ENCODE assay signal across 27 cellular contexts in the genomic region with DNA sequence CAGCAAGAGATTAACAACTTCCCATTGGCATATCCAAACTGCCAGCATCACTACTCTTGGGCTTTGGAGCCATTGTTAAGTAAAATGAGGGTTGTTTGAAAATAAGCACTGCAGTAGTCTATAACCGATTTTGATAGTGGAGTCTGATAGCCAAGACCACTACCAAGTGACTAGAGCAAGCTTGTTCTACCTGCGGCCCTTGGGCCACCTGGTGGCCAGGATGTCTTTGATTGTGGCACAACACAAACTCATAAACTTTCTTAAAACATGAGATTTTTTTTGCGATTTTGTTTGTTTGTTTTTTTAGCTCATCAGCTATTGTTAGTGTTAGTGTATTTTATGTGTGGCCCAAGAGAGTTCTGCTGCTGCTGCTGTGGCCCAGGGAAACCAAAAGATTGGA. TPM values are rescaled to one million over a fixed set of nuclear protein-coding genes. Genes with fewer than 3 reads are reported as not detected.
DNase-seq lines count a peak whose midpoint lies in the region; ATAC-seq and TF ChIP-seq lines count a peak whose summit lies in the region.
"Had no signal": no experiment of that assay in that cellular context is flagged by ENCODE, and none has a peak within 500 bp of the region (broad histone marks: within the 10 kb centered on the region; RNA-seq: fewer than 3 reads in every experiment).

No MANE protein-coding gene starts in this region.

- H2BK5ac ChIP-seq in H9 (ENCODE audit: insufficient read length, low read length) = no peak overlapping the region

- H3K9me3 ChIP-seq in H9 (ENCODE audit: control insufficient read depth, low read depth, low read length) (no peaks in the 10 kb centered on the region), RWPE2 (ENCODE audit: severe bottlenecking) (no peaks in the 10 kb centered on the region)
- H3K9me3 ChIP-seq: ascending aorta, mucosa of descending colon, sigmoid colon, SJCRH30 had no signal

- no peaks in the 10 kb centered on the region for H3K27me3 Mint-ChIP-seq in H9 (ENCODE audit: low read depth)
- no peaks in the 10 kb centered on the region for H3K27me3 Mint-ChIP-seq in nephron progenitor cell (ENCODE audit: low read depth, poor library complexity)
- no peaks in the 10 kb centered on the region for H3K27me3 Mint-ChIP-seq in activated T-helper 2 cell treated with anti-CD3 and anti-CD28 coated beads, Interferon-gamma antibody, Interleukin-2, Interleukin-4, amounts not matched to agents 10 μg/mL and 5 μg/mL and 100 μg/mL, durations not matched to agents 14 hours and 24 hours and 36 hours (ENCODE audit: low read depth)
- H3K27me3 Mint-ChIP-seq: activated CD4-positive, alpha-beta T cell treated with anti-CD3 and anti-CD28 coated beads for 36 hours; stimulated activated naive CD8-positive, alpha-beta T cell treated with anti-CD3 and anti-CD28 coated beads, Interleukin-15, amount 100 ng/mL, for 72 hours had no signal

- no peak for ATAC-seq in RWPE2 (ENCODE audit: low read depth)
- ATAC-seq: activated CD4-positive, alpha-beta T cell treated with anti-CD3 and anti-CD28 coated beads for 36 hours; left cardiac atrium; mucosa of descending colon; stimulated activated naive CD8-positive, alpha-beta T cell treated with anti-CD3 and anti-CD28 coated beads, Interleukin-15, amount 100 ng/mL, for 72 hours had no signal

- no peak overlapping the region for H3K23ac ChIP-seq in H9 (ENCODE audit: insufficient read length, low read depth, low read length)

- no peak overlapping the region for H2AFZ ChIP-seq in H9 (ENCODE audit: low read length)

- no peak overlapping the region for H4K91ac ChIP-seq in H9 (ENCODE audit: insufficient read length, low read depth, low read length)

- no peak overlapping the region for H3K9ac ChIP-seq in H9 (ENCODE audit: extremely low read depth, insufficient read length, low read length)

- H3K4ac ChIP-seq in H9 (ENCODE audit: low read depth, low read length) = no peak overlapping the region

- H3K56ac ChIP-seq in H9 (ENCODE audit: insufficient read length, low read depth, low read length) = no peak overlapping the region

- no peak overlapping the region for H3K4me2 ChIP-seq in H9 (ENCODE audit: insufficient read depth, insufficient read length, low read length)

- H3K36me3 Mint-ChIP-seq in H9 (ENCODE audit: insufficient read depth in 1 of 3, low read depth in 3 of 3) (peaks cover 2 to 25% (median 17%) of the 10 kb centered on the region in 3 experiments; a peak in 6 of 7 replicates), nephron progenitor cell (ENCODE audit: low read depth) (peaks cover 66% of the 10 kb centered on the region)
- peaks cover 7% of the 10 kb centered on the region for H3K36me3 Mint-ChIP-seq in activated T-helper 2 cell treated with anti-CD3 and anti-CD28 coated beads, Interferon-gamma antibody, Interleukin-2, Interleukin-4, amounts not matched to agents 10 μg/mL and 5 μg/mL and 100 μg/mL, durations not matched to agents 14 hours and 24 hours and 36 hours (ENCODE audit: low read depth)

- H3K4me1 ChIP-seq in H9 (ENCODE audit: insufficient read depth, low read length) = peaks cover 7% of the 10 kb centered on the region; the same call in 1 of the 2 replicates
- H3K4me1 ChIP-seq in RWPE2 (ENCODE audit: insufficient read depth, poor library complexity, severe bottlenecking) = peaks cover 25% of the 10 kb centered on the region

- H3K36me3 ChIP-seq in RWPE2 (ENCODE audit: low read depth) = peaks cover 19% of the 10 kb centered on the region
- H3K36me3 ChIP-seq: ascending aorta, sigmoid colon had no signal

- H3K4me3 Mint-ChIP-seq in H9 (no peak overlapping the region), nephron progenitor cell (no peak overlapping the region)
- H3K4me3 Mint-ChIP-seq in activated T-helper 2 cell treated with anti-CD3 and anti-CD28 coated beads, Interferon-gamma antibody, Interleukin-2, Interleukin-4, amounts not matched to agents 10 μg/mL and 5 μg/mL and 100 μg/mL, durations not matched to agents 14 hours and 24 hours and 36 hours (ENCODE audit: low read depth) = no peak overlapping the region
- H3K4me3 Mint-ChIP-seq: activated CD4-positive, alpha-beta T cell treated with anti-CD3 and anti-CD28 coated beads for 36 hours; stimulated activated naive CD8-positive, alpha-beta T cell treated with anti-CD3 and anti-CD28 coated beads, Interleukin-15, amount 100 ng/mL, for 72 hours had no signal

- H4K5ac ChIP-seq in H9 (ENCODE audit: insufficient read length, low read depth, low read length) = no peak overlapping the region

- H3K79me1 ChIP-seq in H9 (ENCODE audit: insufficient read depth, low read depth, low read length, poor library complexity, severe bottlenecking) = no peaks in the 10 kb centered on the region

- no peak overlapping the region for H2BK120ac ChIP-seq in H9 (ENCODE audit: low read depth, low read length, poor library complexity, severe bottlenecking)

- H3K14ac ChIP-seq in H9 (ENCODE audit: insufficient read depth, low read length) = no peak overlapping the region

- peaks cover 14% of the 10 kb centered on the region; the same call in 1 of the 2 replicates for H3K79me2 ChIP-seq in H9 (ENCODE audit: insufficient read depth, low read length)

- H3K27me3 ChIP-seq in H9 (ENCODE audit: insufficient read depth, low read length) = no peaks in the 10 kb centered on the region
- H3K27me3 ChIP-seq in RWPE2 (ENCODE audit: insufficient read depth, poor library complexity, severe bottlenecking) = no peaks in the 10 kb centered on the region
- H3K27me3 ChIP-seq: ascending aorta, sigmoid colon, SJCRH30 had no signal

- H2BK20ac ChIP-seq in H9 (ENCODE audit: low read depth, low read length, poor library complexity, severe bottlenecking) = no peak overlapping the region

- H3K27ac Mint-ChIP-seq in H9 (peak overlapping the region in 1 of 3 experiments; percentile 30; a peak in 1 of 7 replicates), nephron progenitor cell (peak overlapping the region; percentile 74)
- no peak overlapping the region for H3K27ac Mint-ChIP-seq in activated T-helper 2 cell treated with anti-CD3 and anti-CD28 coated beads, Interferon-gamma antibody, Interleukin-2, Interleukin-4, amounts not matched to agents 10 μg/mL and 5 μg/mL and 100 μg/mL, durations not matched to agents 14 hours and 24 hours and 36 hours
- H3K27ac Mint-ChIP-seq: activated CD4-positive, alpha-beta T cell treated with anti-CD3 and anti-CD28 coated beads for 36 hours had no signal

- H3K4me3 ChIP-seq in RWPE2 (ENCODE audit: severe bottlenecking) = no peak overlapping the region
- H3K4me3 ChIP-seq: ascending aorta, mucosa of descending colon, sigmoid colon, SJCRH30 had no signal

- no peaks in the 10 kb centered on the region for H4K20me1 ChIP-seq in H9 (ENCODE audit: control insufficient read depth, insufficient read depth, insufficient read length)

- no peak overlapping the region for H2BK15ac ChIP-seq in H9 (ENCODE audit: low read depth, low read length)

- no peaks in the 10 kb centered on the region for H3K23me2 ChIP-seq in H9 (ENCODE audit: insufficient read length, low read depth, low read length, poor library complexity, severe bottlenecking)

- H3K9me3 Mint-ChIP-seq in H9 (no peaks in the 10 kb centered on the region), nephron progenitor cell (no peaks in the 10 kb centered on the region)
- H3K9me3 Mint-ChIP-seq in activated T-helper 2 cell treated with anti-CD3 and anti-CD28 coated beads, Interferon-gamma antibody, Interleukin-2, Interleukin-4, amounts not matched to agents 10 μg/mL and 5 μg/mL and 100 μg/mL, durations not matched to agents 14 hours and 24 hours and 36 hours = no peaks in the 10 kb centered on the region
- H3K9me3 Mint-ChIP-seq: stimulated activated naive CD8-positive, alpha-beta T cell treated with anti-CD3 and anti-CD28 coated beads, Interleukin-15, amount 100 ng/mL, for 72 hours had no signal

- intact Hi-C loops in activated T-helper 2 cell treated with anti-CD3 and anti-CD28 coated beads, Interferon-gamma antibody, Interleukin-2, Interleukin-4, amounts not matched to agents 10 μg/mL and 5 μg/mL and 100 μg/mL, durations not matched to agents 14 hours and 24 hours and 36 hours (cut with micrococcal nuclease) = no loop called here

- DNase-seq in NCI-H748 (lab: John Stamatoyannopoulos, UW; ENCODE audit: unreplicated experiment) (peak; percentile 27), NCI-H748 treated with DMSO at 0.1 percent for 48 hours (lab: John Stamatoyannopoulos, UW) (no peak), H9 (no peak), RWPE2 (ENCODE audit: low spot score) (no peak), nephron progenitor cell (no peak), DMS 273 (lab: John Stamatoyannopoulos, UW; ENCODE audit: unreplicated experiment) (no peak)
- no peak for DNase-seq in activated T-helper 2 cell treated with anti-CD3 and anti-CD28 coated beads, Interferon-gamma antibody, Interleukin-2, Interleukin-4, amounts not matched to agents 10 μg/mL and 5 μg/mL and 100 μg/mL, durations not matched to agents 14 hours and 24 hours and 36 hours (ENCODE audit: low spot score)
- DNase-seq in activated CD4-positive, alpha-beta T cell treated with anti-CD3 and anti-CD28 coated beads, Interleukin-2, amount 50 U/mL, for 4 hours = no peak
- DNase-seq: activated CD4-positive, alpha-beta T cell treated with anti-CD3 and anti-CD28 coated beads for 36 hours; activated CD8-positive, alpha-beta memory T cell treated with anti-CD3 and anti-CD28 coated beads, Interleukin-2, amount 50 U/mL, for 4 hours; activated naive CD4-positive, alpha-beta T cell; C1 segment of cervical spinal cord; DMS53; foreskin melanocyte; GOT3; KBM-7; left cardiac atrium; NCI-H1694; NCI-H226; occipital lobe; sigmoid colon; SJCRH30; stimulated activated CD4-positive, alpha-beta T cell treated with anti-CD3 and anti-CD28 coated beads, Interleukin-1b, Interleukin-23, amount 100 ng/mL, for 48 hours; stimulated activated naive CD8-positive, alpha-beta T cell treated with anti-CD3 and anti-CD28 coated beads, Interleukin-15, amount 100 ng/mL, for 72 hours; T-helper 9 cell had no signal

- H2AK5ac ChIP-seq in H9 (ENCODE audit: insufficient read length, low read length) = no peak overlapping the region

- no peak overlapping the region for H4K8ac ChIP-seq in H9 (replicated peaks; ENCODE audit: insufficient read length, low read depth, low read length)

- H3K4me1 Mint-ChIP-seq in H9 (peaks cover 24 to 36% of the 10 kb centered on the region in 2 experiments), nephron progenitor cell (peaks cover 12% of the 10 kb centered on the region)
- H3K4me1 Mint-ChIP-seq in activated T-helper 2 cell treated with anti-CD3 and anti-CD28 coated beads, Interferon-gamma antibody, Interleukin-2, Interleukin-4, amounts not matched to agents 10 μg/mL and 5 μg/mL and 100 μg/mL, durations not matched to agents 14 hours and 24 hours and 36 hours (ENCODE audit: low read depth) = peaks cover 10% of the 10 kb centered on the region

- H3T11ph ChIP-seq in H9 (ENCODE audit: low read length) = no peak overlapping the region

- H2BK12ac ChIP-seq in H9 (ENCODE audit: insufficient read length, low read depth, low read length) = no peak overlapping the region

- H3K27ac ChIP-seq in H9 (ENCODE audit: insufficient read length, low read depth, low read length) (no peak overlapping the region), RWPE2 (ENCODE audit: poor library complexity, severe bottlenecking) (peak overlapping the region; percentile 76)
- H3K27ac ChIP-seq: sigmoid colon, SJCRH30 had no signal

- no CpG with 5 or more reads among the region's 3 CpGs for WGBS in H9 (ENCODE audit: extremely low coverage, insufficient read length, low lambda C conversion rate)

- H3K18ac ChIP-seq in H9 (ENCODE audit: insufficient read length, low read depth, low read length) = no peak overlapping the region

- peak; percentile 52; the same call in 2 of the 3 replicates for TF ChIP-seq CTCF in H9 (conservative IDR thresholded peaks at IDR 0.05)
- no peak for TF ChIP-seq CTCF in RWPE2 (IDR thresholded peaks at IDR 0.05; ENCODE audit: poor library complexity, severe bottlenecking)
- no peak for TF ChIP-seq CTCF in nephron progenitor cell (IDR thresholded peaks at IDR 0.05)

RNA-seq across cellular contexts. Expression of a gene that starts 11.0 kb away (rescaled TPM):
- total RNA-seq in H9 (2021) = 89.1 and 99.7 TPM in 2 replicates
- total RNA-seq in activated T-helper 2 cell treated with anti-CD3 and anti-CD28 coated beads, Interferon-gamma antibody, Interleukin-2, Interleukin-4, amounts not matched to agents 10 μg/mL and 5 μg/mL and 100 μg/mL, durations not matched to agents 14 hours and 24 hours and 36 hours = 49.5 and 53.2 TPM in 2 replicates
